8 cellular contexts compared by ENCODE assay signal in genomic region chr11:66465371-66466224, GRCh38. TPM values are rescaled to one million over a fixed set of nuclear protein-coding genes. Genes with fewer than 3 reads are reported as not detected.
DNase-seq lines count a peak whose midpoint lies in the region; ATAC-seq and TF ChIP-seq lines count a peak whose summit lies in the region.

No MANE protein-coding gene starts in this region.

- H2AFZ ChIP-seq in SK-N-SH (ENCODE audit: low read depth) = peak overlapping the region; percentile 94

- peaks cover 4% of the 10 kb centered on the region for H3K36me3 Mint-ChIP-seq in activated CD4-positive, alpha-beta memory T cell treated with anti-CD3 and anti-CD28 coated beads, Interleukin-2, amount 10 ng/mL, durations not matched to agents 7 days and 5 days (ENCODE audit: low read depth)

- ATAC-seq in SK-N-SH treated with all-trans-retinoic acid at 6 μM for 48 hours = no peak

- DNase-seq in SK-N-SH (no peak), stomach (no peak), NCI-H1417 (lab: John Stamatoyannopoulos, UW) (no peak), GM10266 (ENCODE audit: extremely low spot score) (no peak)
- no peak for DNase-seq in activated CD4-positive, alpha-beta memory T cell treated with anti-CD3 and anti-CD28 coated beads, Interleukin-2, amount 10 ng/mL, durations not matched to agents 7 days and 5 days
- DNase-seq in stimulated activated CD4-positive, alpha-beta T cell treated with anti-CD3 and anti-CD28 coated beads, Interleukin-12 subunit alpha, Interleukin-12 subunit beta, amount 100 ng/mL, for 4 hours = no peak

- H3K9ac ChIP-seq in SK-N-SH = peak overlapping the region; percentile 71; the same call in 1 of the 2 replicates
- no peak overlapping the region for H3K9ac ChIP-seq in iPS-15b (ENCODE audit: low read depth, low read length)

- intact Hi-C loops in stomach (cut with DNase I; ENCODE audit: low total_unique reads) = no loop called here

- H3K9me3 Mint-ChIP-seq in activated CD4-positive, alpha-beta memory T cell treated with anti-CD3 and anti-CD28 coated beads, Interleukin-2, amount 10 ng/mL, durations not matched to agents 7 days and 5 days = peaks cover 2% of the 10 kb centered on the region

- TF ChIP-seq RAD21 in SK-N-SH (IDR thresholded peaks at IDR 0.05; ENCODE audit: low read length) = no peak

- peaks cover 5 to 18% of the 10 kb centered on the region in 2 experiments; a peak in 3 of 4 replicates for H3K4me1 ChIP-seq in SK-N-SH (ENCODE audit: control insufficient read depth in 1 of 2, insufficient read depth in 2 of 2, low read depth in 1 of 2, low read length in 1 of 2)
- H3K4me1 ChIP-seq in iPS-15b (ENCODE audit: control insufficient read depth, insufficient read depth, low read length) = peaks cover 10% of the 10 kb centered on the region
- peaks cover 15 to 36% (median 21%) of the 10 kb centered on the region in 4 donors for H3K4me1 ChIP-seq in stomach

- H3K27me3 Mint-ChIP-seq in activated CD4-positive, alpha-beta memory T cell treated with anti-CD3 and anti-CD28 coated beads, Interleukin-2, amount 10 ng/mL, durations not matched to agents 7 days and 5 days = no peaks in the 10 kb centered on the region

- H3F3A ChIP-seq in SK-N-SH (replicated peaks; ENCODE audit: insufficient read depth) = no peaks in the 10 kb centered on the region

- CTCF ChIA-PET in SK-N-SH (lab: Yijun Ruan, JAX) = interaction anchor here (0.7 to 4.2 kb wide), 4 partner anchors 26 to 81 kb away, joined by 3 to 20 read pairs (median 12); partner anchors contain the start of gene MRPL11
- CTCF ChIA-PET in activated CD4-positive, alpha-beta memory T cell treated with anti-CD3 and anti-CD28 coated beads, Interleukin-2, amount 10 ng/mL, durations not matched to agents 7 days and 5 days (lab: Charles Lee) = interaction anchor here (1.1 to 5.9 kb wide), 4 partner anchors 13 to 57 kb away, joined by 3 to 37 read pairs (median 10); partner anchors contain the start of genes DPP3 and MRPL11

- H3K79me2 ChIP-seq in SK-N-SH (ENCODE audit: insufficient read depth) = peaks cover 8% of the 10 kb centered on the region; the same call in 1 of the 2 replicates

- no peaks in the 10 kb centered on the region for H3K9me2 ChIP-seq in SK-N-SH

- H3K36me3 ChIP-seq in SK-N-SH (replicated peaks in 1 of 2; ENCODE audit: control insufficient read depth in 1 of 2, insufficient read depth in 2 of 2, low read length in 1 of 2) (no peaks in the 10 kb centered on the region), iPS-15b (ENCODE audit: control insufficient read depth, insufficient read depth, low read length) (peaks cover 4% of the 10 kb centered on the region), stomach (peaks cover 0 to 5% (median 2%) of the 10 kb centered on the region in 4 donors)

- no peak for TF ChIP-seq CTCF in SK-N-SH (IDR thresholded peaks at IDR 0.05)
- TF ChIP-seq CTCF in stomach (IDR thresholded peaks at IDR 0.05) = no peak
- TF ChIP-seq CTCF in GM10266 (IDR thresholded peaks at IDR 0.05; ENCODE audit: control insufficient read depth, insufficient read depth, low read depth, missing control alignments) = no peak

- H3K4me3 Mint-ChIP-seq in activated CD4-positive, alpha-beta memory T cell treated with anti-CD3 and anti-CD28 coated beads, Interleukin-2, amount 10 ng/mL, durations not matched to agents 7 days and 5 days = peak overlapping the region; percentile 79

- H3K4me3 ChIP-seq in SK-N-SH (ENCODE audit: low read depth in 2 of 2, low read length in 1 of 2) (peak overlapping the region; percentile 76), iPS-15b (ENCODE audit: low read depth, low read length) (peak overlapping the region; percentile 66), stomach (peak overlapping the region; percentile 67 to 76 (median 70))

- H3K4me2 ChIP-seq in SK-N-SH = peak overlapping the region; percentile 95

- no peaks in the 10 kb centered on the region for H3K27me3 ChIP-seq in SK-N-SH (ENCODE audit: insufficient read depth)
- H3K27me3 ChIP-seq in iPS-15b (ENCODE audit: control insufficient read depth, insufficient read depth, low read length) = no peaks in the 10 kb centered on the region
- no peaks in the 10 kb centered on the region for H3K27me3 ChIP-seq in stomach

- 63% methylated on average over 16 of the region's 19 CpGs for WGBS in SK-N-SH (ENCODE audit: low lambda C conversion rate)
- WGBS in stomach, 5 donors = 40 to 49% (median 46%) methylated on average over 19 of the region's 19 CpGs

- no peak overlapping the region for H3K27ac Mint-ChIP-seq in activated CD4-positive, alpha-beta memory T cell treated with anti-CD3 and anti-CD28 coated beads, Interleukin-2, amount 10 ng/mL, durations not matched to agents 7 days and 5 days

- H3K4me1 Mint-ChIP-seq in activated CD4-positive, alpha-beta memory T cell treated with anti-CD3 and anti-CD28 coated beads, Interleukin-2, amount 10 ng/mL, durations not matched to agents 7 days and 5 days = peaks cover 36% of the 10 kb centered on the region

- no peaks in the 10 kb centered on the region for H4K20me1 ChIP-seq in SK-N-SH (ENCODE audit: insufficient read depth)

- H3K9me3 ChIP-seq in SK-N-SH (no peaks in the 10 kb centered on the region), iPS-15b (ENCODE audit: control insufficient read depth, insufficient read depth, low read length) (no peaks in the 10 kb centered on the region), stomach (no peaks in the 10 kb centered on the region)

- TF ChIP-seq POLR2A in stomach (IDR thresholded peaks at IDR 0.05) = no peak

- POLR2A ChIA-PET in SK-N-SH (lab: Yijun Ruan, JAX) = interaction anchor here (1.1 to 2.7 kb wide), 3 partner anchors 15 to 27 kb away, joined by 3 to 14 read pairs (median 8); partner anchors contain the start of genes DPP3 and MRPL11
- POLR2A ChIA-PET in activated CD4-positive, alpha-beta memory T cell treated with anti-CD3 and anti-CD28 coated beads, Interleukin-2, amount 10 ng/mL, durations not matched to agents 7 days and 5 days (lab: Charles Lee) = interaction anchor here (1.1 to 2.0 kb wide), 2 partner anchors 14 to 19 kb away, joined by 3 to 17 read pairs; partner anchors contain the start of gene DPP3

- H3K27ac ChIP-seq in SK-N-SH (ENCODE audit: low read depth in 2 of 2, low read length in 1 of 2) (no peak overlapping the region; a peak in 1 of 4 replicates), stomach (peak overlapping the region in 4 of 5 donors; percentile 77 to 85 (median 80))

- TF ChIP-seq EP300 in SK-N-SH (IDR thresholded peaks at IDR 0.05; ENCODE audit: borderline replicate concordance in 1 of 2, low read depth in 1 of 2, low read length in 1 of 2) = no peak
- TF ChIP-seq EP300 in stomach (IDR thresholded peaks at IDR 0.05) = no peak

TF ChIP-seq in SK-N-SH treated with all-trans-retinoic acid at 6 μM for 48 hours, 23 proteins besides CTCF, POLR2A, EP300 and RAD21 (continues in another document):
- no peak for TF ChIP-seq SNAI2 (CRISPR knock-in tag; IDR thresholded peaks at IDR 0.05)

RNA-seq across cellular contexts. Expression of gene PELI3, which starts 1.1 kb away (rescaled TPM):
- polyA plus RNA-seq in SK-N-SH (2012; rRNA removed) (6.5 and 7.0 TPM in 2 replicates), stomach (1 to 10 TPM; 7.3 to 9.8 (median 9.3) TPM)
- polyA plus RNA-seq in SK-N-SH (2012; cell fraction: cytosol; rRNA removed) = 3.2 and 4.5 TPM in 2 replicates
- polyA plus RNA-seq in SK-N-SH (2012; cell fraction: nucleus; rRNA removed) = 11.2 and 12.4 TPM in 2 replicates
- total RNA-seq in activated CD4-positive, alpha-beta memory T cell treated with anti-CD3 and anti-CD28 coated beads, Interleukin-2, amount 10 ng/mL, durations not matched to agents 7 days and 5 days = 1 to 10 TPM; 6.8 to 7.5 TPM
- total RNA-seq in stomach = 10 to 100 TPM in 1 of 5 donors, 1 to 10 TPM in 3, under 1 TPM in 1; 0.58 to 11.2 (median 6.4) TPM

RNA-seq across cellular contexts. Expression of gene DPP3, which starts 14.6 kb away (rescaled TPM):
- polyA plus RNA-seq in SK-N-SH (2012; rRNA removed) (62.1 and 70.6 TPM in 2 replicates), stomach (10 to 100 TPM; 20.0 to 26.9 (median 26.4) TPM)
- polyA plus RNA-seq in SK-N-SH (2012; cell fraction: cytosol; rRNA removed) = 30.5 and 36.9 TPM in 2 replicates
- polyA plus RNA-seq in SK-N-SH (2012; cell fraction: nucleus; rRNA removed) = 171 and 178 TPM in 2 replicates
- 10 to 100 TPM; 59.3 to 60.6 TPM for total RNA-seq in activated CD4-positive, alpha-beta memory T cell treated with anti-CD3 and anti-CD28 coated beads, Interleukin-2, amount 10 ng/mL, durations not matched to agents 7 days and 5 days
- total RNA-seq in stomach = 100 to 1,000 TPM in 2 of 5 donors, 10 to 100 TPM in 3; 14.0 to 320 (median 42.3) TPM

RNA-seq across cellular contexts. Expression of gene MRPL11, which starts 26.9 kb away (rescaled TPM):
- 33.9 and 45.6 TPM in 2 replicates for polyA plus RNA-seq in SK-N-SH (2012; rRNA removed)
- polyA plus RNA-seq in SK-N-SH (2012; cell fraction: cytosol; rRNA removed) = 39.4 and 43.3 TPM in 2 replicates
- 22.2 and 33.5 TPM in 2 replicates for polyA plus RNA-seq in SK-N-SH (2012; cell fraction: nucleus; rRNA removed)
- 10 to 100 TPM; 44.2 to 55.3 TPM for total RNA-seq in activated CD4-positive, alpha-beta memory T cell treated with anti-CD3 and anti-CD28 coated beads, Interleukin-2, amount 10 ng/mL, durations not matched to agents 7 days and 5 days
- 10 to 100 TPM; 18.8 to 50.9 (median 29.7) TPM for total RNA-seq in stomach
- polyA plus RNA-seq in stomach = 10 to 100 TPM; 51.8 to 66.8 (median 53.4) TPM

RNA-seq across cellular contexts. Expression of gene NPAS4, which starts 44.8 kb away (rescaled TPM):
- polyA plus RNA-seq in SK-N-SH (2012; rRNA removed) (0.03 and 0.08 TPM in 2 replicates), stomach (under 1 TPM in 2 of 3 donors, not detected in 1; 0.25 to 0.50 TPM)
- 0.01 TPM in 1 of 2 replicates, not detected in the other for polyA plus RNA-seq in SK-N-SH (2012; cell fraction: cytosol; rRNA removed)
- 0.12 and 0.21 TPM in 2 replicates for polyA plus RNA-seq in SK-N-SH (2012; cell fraction: nucleus; rRNA removed)
- under 1 TPM in 1 of 2 experiments, not detected in 1; 0.20 TPM for total RNA-seq in activated CD4-positive, alpha-beta memory T cell treated with anti-CD3 and anti-CD28 coated beads, Interleukin-2, amount 10 ng/mL, durations not matched to agents 7 days and 5 days
- total RNA-seq in stomach = 1 to 10 TPM in 1 of 5 donors, under 1 TPM in 1, not detected in 3; 0.89 to 1.7 TPM

RNA-seq across cellular contexts. Expression of gene BBS1, which starts 44.8 kb away (rescaled TPM):
- polyA plus RNA-seq in SK-N-SH (2012; rRNA removed) (24.8 and 34.3 TPM in 2 replicates), stomach (10 to 100 TPM; 12.3 to 12.4 (median 12.4) TPM)
- polyA plus RNA-seq in SK-N-SH (2012; cell fraction: cytosol; rRNA removed) = 11.4 and 17.2 TPM in 2 replicates
- 98.7 and 104 TPM in 2 replicates for polyA plus RNA-seq in SK-N-SH (2012; cell fraction: nucleus; rRNA removed)
- total RNA-seq in activated CD4-positive, alpha-beta memory T cell treated with anti-CD3 and anti-CD28 coated beads, Interleukin-2, amount 10 ng/mL, durations not matched to agents 7 days and 5 days = 10 to 100 TPM; 16.8 to 16.9 TPM
- 100 to 1,000 TPM in 1 of 5 donors, 10 to 100 TPM in 4; 13.6 to 138 (median 44.3) TPM for total RNA-seq in stomach

Comparison
In these comparisons a context has a peak if more than half of its experiments do, and no peak if none do; other contexts are left out.
1. H3K27ac ChIP-seq: peak in stomach (4 of 5); none in SK-N-SH (0 of 2).
2. Peak in every context shown above with its lines, with median percentiles within 50 percentile points of each other: H3K4me3 ChIP-seq.